ENCODE assay signal across 8 cellular contexts in the genomic region with DNA sequence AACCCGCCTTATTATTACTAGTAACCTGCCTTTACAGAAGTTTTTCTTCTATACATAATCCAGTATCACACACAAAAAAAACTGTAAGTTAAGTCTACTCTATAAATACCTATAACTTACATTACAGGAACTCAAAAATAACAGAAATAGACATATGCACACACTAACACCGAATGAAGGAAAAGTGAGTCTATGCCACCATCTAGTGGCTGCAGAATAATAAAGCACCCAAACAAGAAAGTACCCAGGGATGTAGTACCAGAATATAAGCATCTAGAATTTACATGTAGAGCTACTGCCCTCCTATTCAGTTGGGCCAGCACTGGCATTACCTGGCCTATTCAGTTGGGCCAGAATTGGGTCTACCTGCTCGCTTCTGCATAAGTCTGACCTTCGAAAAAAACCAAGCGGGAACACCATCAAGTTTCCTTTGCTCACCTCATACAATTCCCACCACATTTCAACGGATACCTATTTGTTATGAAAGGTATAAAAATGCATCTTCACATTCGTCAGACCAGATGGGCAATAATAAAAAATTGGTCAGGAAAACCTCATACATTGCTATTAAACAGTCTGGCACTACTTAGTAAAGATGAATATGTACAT. TPM values are rescaled to one million over a fixed set of nuclear protein-coding genes. Genes with fewer than 3 reads are reported as not detected.
DNase-seq lines count a peak whose midpoint lies in the region; ATAC-seq and TF ChIP-seq lines count a peak whose summit lies in the region.

No MANE protein-coding gene starts in this region.

- CTCF ChIA-PET in CD8-positive, alpha-beta memory T cell (lab: Charles Lee) = interaction anchor here (1.0 to 1.9 kb wide), 3 partner anchors 10 to 248 kb away, joined by 3 to 5 read pairs (median 4); no protein-coding TSS in a partner anchor

- no peak overlapping the region for H2AFZ ChIP-seq in neural progenitor cell (replicated peaks)

- no peaks in the 10 kb centered on the region for H3K9me3 Mint-ChIP-seq in CD8-positive, alpha-beta memory T cell
- H3K9me3 Mint-ChIP-seq in neural progenitor cell = no peaks in the 10 kb centered on the region

- ATAC-seq in GM18519 (IDR thresholded peaks at IDR 0.05; ENCODE audit: low FRiP score, unreplicated experiment) = peak; percentile 64
- ATAC-seq in HG02885 (IDR thresholded peaks at IDR 0.05; ENCODE audit: poor library complexity, unreplicated experiment) = peak; percentile 42

- no peaks in the 10 kb centered on the region for H3K27me3 ChIP-seq in CD8-positive, alpha-beta memory T cell (ENCODE audit: insufficient read depth, low read length, poor library complexity, severe bottlenecking)
- no peaks in the 10 kb centered on the region for H3K27me3 ChIP-seq in neural progenitor cell

- peak overlapping the region in 1 of 7 donors; percentile 40 for H3K4me3 Mint-ChIP-seq in CD8-positive, alpha-beta memory T cell
- H3K4me3 Mint-ChIP-seq in neural progenitor cell = no peak overlapping the region

- H3K4me3 ChIP-seq in CD8-positive, alpha-beta memory T cell (ENCODE audit: low read length) = no peak overlapping the region
- H3K4me3 ChIP-seq in neural progenitor cell = no peak overlapping the region

- H3K36me3 Mint-ChIP-seq in CD8-positive, alpha-beta memory T cell = peaks cover 0 to 9% (median 0%) of the 10 kb centered on the region in 3 donors
- H3K36me3 Mint-ChIP-seq in neural progenitor cell = no peaks in the 10 kb centered on the region

- no peaks in the 10 kb centered on the region for H4K20me1 ChIP-seq in neural progenitor cell (ENCODE audit: low read depth)

- POLR2A ChIA-PET in CD8-positive, alpha-beta memory T cell (lab: Charles Lee) = no interaction called here

- no peak overlapping the region for H3K4me2 ChIP-seq in neural progenitor cell

- H3K27ac Mint-ChIP-seq in CD8-positive, alpha-beta memory T cell = peak overlapping the region in 1 of 8 donors; percentile 10
- H3K27ac Mint-ChIP-seq in neural progenitor cell = no peak overlapping the region

- H3K4me1 Mint-ChIP-seq in CD8-positive, alpha-beta memory T cell = peaks cover 10 to 16% (median 15%) of the 10 kb centered on the region in 3 donors
- peaks cover 10% of the 10 kb centered on the region for H3K4me1 Mint-ChIP-seq in neural progenitor cell

- no peaks in the 10 kb centered on the region for H3K36me3 ChIP-seq in CD8-positive, alpha-beta memory T cell (ENCODE audit: insufficient read depth, low read length)
- no peaks in the 10 kb centered on the region for H3K36me3 ChIP-seq in neural progenitor cell

- no peaks in the 10 kb centered on the region for H3K79me2 ChIP-seq in neural progenitor cell (ENCODE audit: low read depth)

- no peaks in the 10 kb centered on the region for H3K27me3 Mint-ChIP-seq in CD8-positive, alpha-beta memory T cell
- no peaks in the 10 kb centered on the region for H3K27me3 Mint-ChIP-seq in neural progenitor cell (ENCODE audit: insufficient read depth, low read depth)

- peak in 3 of 5 donors; percentile 10 to 58 (median 55) for DNase-seq in CD8-positive, alpha-beta memory T cell
- DNase-seq in NCI-H1417 treated with DMSO at 0.1 percent for 48 hours (lab: John Stamatoyannopoulos, UW) (peak; percentile 67), SKM-1 (lab: John Stamatoyannopoulos, UW; ENCODE audit: unreplicated experiment) (peak; percentile 6), epidermal melanocyte (ENCODE audit: insufficient read length, low spot score) (peak; percentile 28), neural progenitor cell (ENCODE audit: low spot score) (peak; percentile 54), middle frontal gyrus (ENCODE audit: extremely low spot score, low spot score) (no peak)

- no peaks in the 10 kb centered on the region for H3K9me3 ChIP-seq in CD8-positive, alpha-beta memory T cell (ENCODE audit: low read length)
- H3K9me3 ChIP-seq in neural progenitor cell (ENCODE audit: low read depth) = no peaks in the 10 kb centered on the region

- TF ChIP-seq CTCF in neural progenitor cell (IDR thresholded peaks at IDR 0.05) = peak; percentile 86

- no peak overlapping the region for H3K27ac ChIP-seq in CD8-positive, alpha-beta memory T cell (ENCODE audit: low read depth, low read length)
- H3K27ac ChIP-seq in neural progenitor cell = no peak overlapping the region

- H3F3A ChIP-seq in neural progenitor cell (ENCODE audit: low read depth) = peaks cover 12% of the 10 kb centered on the region

- H3K4me1 ChIP-seq in CD8-positive, alpha-beta memory T cell (ENCODE audit: insufficient read depth, low read length) = peaks cover 3% of the 10 kb centered on the region
- H3K4me1 ChIP-seq in neural progenitor cell = peaks cover 8% of the 10 kb centered on the region

- H3K9ac ChIP-seq in neural progenitor cell = no peak overlapping the region

RNA-seq across cellular contexts. Expression of gene NIPSNAP3A, which starts 4.0 kb away (rescaled TPM):
- total RNA-seq in CD8-positive, alpha-beta memory T cell = 10 to 100 TPM in 1 of 2 experiments, 1 to 10 TPM in 1; 9.1 to 10.1 TPM
- 21.8 TPM for polyA plus RNA-seq in CD8-positive, alpha-beta memory T cell
- 31.9 and 55.3 TPM in 2 replicates for total RNA-seq in neural progenitor cell (ENCODE audit: low replicate concordance)

RNA-seq across cellular contexts. Expression of gene NIPSNAP3B, which starts 20.4 kb away (rescaled TPM):
- total RNA-seq in CD8-positive, alpha-beta memory T cell = under 1 TPM; 0.18 to 0.46 TPM
- not detected for polyA plus RNA-seq in CD8-positive, alpha-beta memory T cell
- total RNA-seq in neural progenitor cell (ENCODE audit: low replicate concordance) = 1.3 and 2.1 TPM in 2 replicates

RNA-seq across cellular contexts. Expression of gene OR13D1, which starts 49.2 kb away (rescaled TPM):
- total RNA-seq in CD8-positive, alpha-beta memory T cell = not detected
- polyA plus RNA-seq in CD8-positive, alpha-beta memory T cell = not detected
- not detected in 2 replicates for total RNA-seq in neural progenitor cell (ENCODE audit: low replicate concordance)
